8 cellular contexts compared by ENCODE assay signal in the genomic region with DNA sequence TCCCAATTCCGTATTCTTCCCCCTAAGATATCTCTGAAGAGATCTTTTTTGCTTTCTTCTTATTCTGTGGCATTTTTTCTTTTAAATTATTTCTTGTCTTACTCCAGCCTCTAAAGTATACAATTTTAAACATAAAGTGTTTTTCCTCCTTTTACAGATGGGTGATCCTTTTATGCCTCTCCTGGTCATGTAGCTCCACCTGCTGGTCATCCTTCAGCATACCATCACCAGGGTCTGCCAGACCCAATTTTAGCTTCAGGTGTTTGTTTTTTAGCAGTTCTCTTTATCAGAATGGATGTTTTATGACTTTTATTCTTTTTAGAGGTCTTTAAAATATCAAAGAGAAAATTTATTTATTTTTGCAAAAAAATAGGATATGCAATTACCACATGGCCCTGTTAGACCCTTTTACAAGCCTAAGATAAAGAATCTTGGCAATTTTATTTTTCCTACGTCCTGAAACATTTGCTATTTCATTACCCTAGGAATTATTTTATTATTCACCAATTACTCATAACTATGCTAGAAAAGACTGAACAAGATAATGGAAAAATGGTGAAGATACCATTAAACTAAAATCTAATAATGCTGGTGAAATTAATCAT. TPM values are rescaled to one million over a fixed set of nuclear protein-coding genes. Genes with fewer than 3 reads are reported as not detected.
DNase-seq lines count a peak whose midpoint lies in the region; ATAC-seq and TF ChIP-seq lines count a peak whose summit lies in the region.

No MANE protein-coding gene starts in this region.

- TF ChIP-seq CTCF in LNCaP clone FGC (IDR thresholded peaks at IDR 0.05; ENCODE audit: control insufficient read depth, extremely low read depth, insufficient read depth) (peak; percentile 92), gastrocnemius medialis (IDR thresholded peaks at IDR 0.05 in 4 of 5, conservative IDR thresholded peaks at IDR 0.05 in 1 of 5) (peak; percentile 69 to 84 (median 78))

- H3K27ac ChIP-seq in gastrocnemius medialis = no peak overlapping the region

- ATAC-seq in GM21528 (IDR thresholded peaks at IDR 0.05; ENCODE audit: low FRiP score, unreplicated experiment) (peak; percentile 68), SK-N-SH treated with all-trans-retinoic acid at 6 μM for 48 hours (peak; percentile 84), left ventricle myocardium superior (peak; percentile 60), gastrocnemius medialis (no peak)

- H3K4me1 ChIP-seq in adipocyte (ENCODE audit: control insufficient read depth, insufficient read depth, low read length) (peaks cover 4% of the 10 kb centered on the region), gastrocnemius medialis (no peaks in the 10 kb centered on the region)

- intact Hi-C loops in left ventricle myocardium superior (cut with micrococcal nuclease) = loop anchor here (10.0 kb wide), 1 partner anchor 227 kb away; no protein-coding TSS in a partner anchor
- intact Hi-C loops in gastrocnemius medialis (cut with DNase I; ENCODE audit: low total_unique reads) = loop anchor here (1.0 kb wide), 2 partner anchors 549 to 580 kb away; no protein-coding TSS in a partner anchor

- no peak overlapping the region for H3K9ac ChIP-seq in adipocyte (ENCODE audit: low read length)

- TF ChIP-seq POLR2A in gastrocnemius medialis (IDR thresholded peaks at IDR 0.05) = no peak

- in situ Hi-C loops in gastrocnemius medialis (cut with MboI; ENCODE audit: low sequenced_read_pairs in 4 of 4) = loop anchor here in 3 of 4 donors (10.0 to 25.0 kb wide), 4 partner anchors 219 to 1044 kb away; no protein-coding TSS in a partner anchor

- DNase-seq in DMS79 (lab: John Stamatoyannopoulos, UW) (peak; percentile 3), LNCaP clone FGC (ENCODE audit: low read depth) (peak; percentile 25), adipocyte (ENCODE audit: low read depth) (peak; percentile 90), left ventricle myocardium superior (peak; percentile 27), gastrocnemius medialis (peak; percentile 13 to 14), NCI-H187 (lab: John Stamatoyannopoulos, UW) (no peak)

- H3K36me3 ChIP-seq in adipocyte (ENCODE audit: control insufficient read depth, insufficient read depth, low read length, severe bottlenecking) (no peaks in the 10 kb centered on the region), gastrocnemius medialis (no peaks in the 10 kb centered on the region)

- no peak overlapping the region for H3K4me3 ChIP-seq in LNCaP clone FGC (ENCODE audit: low read depth, low read length)
- H3K4me3 ChIP-seq in adipocyte (ENCODE audit: low read length) = no peak overlapping the region
- H3K4me3 ChIP-seq in gastrocnemius medialis = no peak overlapping the region

- H3K9me3 ChIP-seq in adipocyte (ENCODE audit: control insufficient read depth, low read length) (no peaks in the 10 kb centered on the region), gastrocnemius medialis (no peaks in the 10 kb centered on the region)

- H3K27me3 ChIP-seq in adipocyte (replicated peaks; ENCODE audit: control insufficient read depth, insufficient read depth, low read length) = no peaks in the 10 kb centered on the region
- no peaks in the 10 kb centered on the region for H3K27me3 ChIP-seq in gastrocnemius medialis

TF ChIP-seq in SK-N-SH treated with all-trans-retinoic acid at 6 μM for 48 hours, 23 proteins besides CTCF, POLR2A, EP300 and RAD21:
- TF ChIP-seq CSDC2 (CRISPR knock-in tag; IDR thresholded peaks at IDR 0.05) = no peak

RNA-seq across cellular contexts. Expression of a gene that starts 55.4 kb away (rescaled TPM):
- total RNA-seq in left ventricle myocardium superior (18.2 TPM), gastrocnemius medialis (10 to 100 TPM; 10.7 to 18.7 (median 14.8) TPM)

RNA-seq across cellular contexts. Expression of a gene that starts 55.6 kb away (rescaled TPM):
- 11.5 TPM for total RNA-seq in left ventricle myocardium superior
- total RNA-seq in gastrocnemius medialis = 10 to 100 TPM in 3 of 4 donors, 1 to 10 TPM in 1; 8.4 to 16.8 (median 12.6) TPM

Comparison
In these comparisons a context has a peak if more than half of its experiments do, and no peak if none do; other contexts are left out.
1. DNase-seq: peak in DMS79 (single experiment), LNCaP clone FGC (single experiment), adipocyte (single experiment), left ventricle myocardium superior (single experiment) and gastrocnemius medialis (2 of 2); none in NCI-H187 (0 of 2).
2. ATAC-seq: peak in GM21528 (single experiment), SK-N-SH treated with all-trans-retinoic acid at 6 μM for 48 hours (single experiment) and left ventricle myocardium superior (single experiment); none in gastrocnemius medialis (0 of 2).